ENCODE assay signal across 19 cellular contexts in genomic region chr7:28759373-28760013, GRCh38.
A peak's percentile ranks its signal among the peaks of the same experiment; 100 is the strongest.
DNase-seq lines count a peak whose midpoint lies in the region; ATAC-seq and TF ChIP-seq lines count a peak whose summit lies in the region.
"Had no signal": no experiment of that assay in that cellular context is flagged by ENCODE, and none has a peak within 500 bp of the region (broad histone marks: within the 10 kb centered on the region; RNA-seq: fewer than 3 reads in every experiment).

No MANE protein-coding gene starts in this region.

- H3K27me3 Mint-ChIP-seq in WTC11 (ENCODE audit: low read depth), result no peaks in the 10 kb centered on the region
- H3K27me3 Mint-ChIP-seq: activated naive CD8-positive, alpha-beta T cell had no signal

- no peak for TF ChIP-seq CTCF in WTC11 (IDR thresholded peaks at IDR 0.05)

- H3K36me3 Mint-ChIP-seq in WTC11, result no peaks in the 10 kb centered on the region
- H3K36me3 Mint-ChIP-seq: activated naive CD8-positive, alpha-beta T cell had no signal

- no peak overlapping the region for H3K4me3 Mint-ChIP-seq in WTC11
- H3K4me3 Mint-ChIP-seq: activated CD8-positive, alpha-beta T cell treated with anti-CD3 and anti-CD28 coated beads, Interleukin-2, amount 10 ng/mL, durations not matched to agents 7 days and 5 days; activated naive CD8-positive, alpha-beta T cell; CD4-positive, alpha-beta T cell had no signal

- DNase-seq in Caki2 (ENCODE audit: low read depth), result peak; percentile 48
- DNase-seq in NCI-H1048 (lab: John Stamatoyannopoulos, UW), result peak; percentile 60
- no peak for DNase-seq in WTC11 (ENCODE audit: low spot score)
- DNase-seq in kidney tubule cell (ENCODE audit: low spot score), result peak; percentile 32
- no peak for DNase-seq in NCI-H524 (lab: John Stamatoyannopoulos, UW)
- DNase-seq in right cardiac atrium, result no peak
- DNase-seq: ACHN; activated CD8-positive, alpha-beta T cell treated with anti-CD3 and anti-CD28 coated beads, Interleukin-2, amount 10 ng/mL, durations not matched to agents 7 days and 5 days; activated T-cell treated with anti-CD3 and anti-CD28 coated beads, Interleukin-2, amount 50 U/mL, for 48 hours; CD4-positive, alpha-beta T cell; cerebellar nuclear complex; NCI-H187 treated with DMSO at 0.1 percent for 48 hours; NCI-H748 treated with DMSO at 0.1 percent for 48 hours; pancreas; stimulated activated CD4-positive, alpha-beta T cell treated with anti-CD3 and anti-CD28 coated beads, Interleukin-4, amount 100 ng/mL, for 1 hour; WERI-Rb-1 had no signal

- H3K4me1 Mint-ChIP-seq in WTC11, result peaks cover 6% of the 10 kb centered on the region

- ATAC-seq in WTC11 (peak; percentile 30; the same call in 1 of the 2 replicates), GM19324 (IDR thresholded peaks at IDR 0.05; ENCODE audit: low FRiP score, unreplicated experiment) (no peak), right cardiac atrium (no peak), GM21825 (IDR thresholded peaks at IDR 0.05; ENCODE audit: unreplicated experiment) (no peak)
- ATAC-seq: activated CD8-positive, alpha-beta T cell treated with anti-CD3 and anti-CD28 coated beads, Interleukin-2, amount 10 ng/mL, durations not matched to agents 7 days and 5 days had no signal

- no peak overlapping the region for H3K27ac Mint-ChIP-seq in WTC11
- H3K27ac Mint-ChIP-seq: activated CD8-positive, alpha-beta T cell treated with anti-CD3 and anti-CD28 coated beads, Interleukin-2, amount 10 ng/mL, durations not matched to agents 7 days and 5 days; activated naive CD8-positive, alpha-beta T cell; CD4-positive, alpha-beta T cell had no signal

- CTCF ChIA-PET in WTC11 (lab: Charles Lee), result no interaction called here

- no peaks in the 10 kb centered on the region for H3K9me3 Mint-ChIP-seq in WTC11
- H3K9me3 Mint-ChIP-seq: CD4-positive, alpha-beta T cell had no signal

- H3K9me3 ChIP-seq in right cardiac atrium (ENCODE audit: control insufficient read depth, low read length), result no peaks in the 10 kb centered on the region
- H3K9me3 ChIP-seq: pancreas had no signal

- H3K27ac ChIP-seq in right cardiac atrium (ENCODE audit: low read length), result no peak overlapping the region
- H3K27ac ChIP-seq: pancreas, WERI-Rb-1 had no signal

- H3K4me1 ChIP-seq in right cardiac atrium (ENCODE audit: control insufficient read depth, insufficient read depth, low read length), result no peaks in the 10 kb centered on the region
- H3K4me1 ChIP-seq: pancreas had no signal

- intact Hi-C loops in right cardiac atrium (cut with DNase I), result no loop called here

- POLR2A ChIA-PET in WTC11 (lab: Charles Lee), result no interaction called here

- H3K4me3 ChIP-seq in right cardiac atrium (ENCODE audit: low read length), result no peak overlapping the region
- H3K4me3 ChIP-seq: pancreas had no signal

- in situ Hi-C loops in Caki2 (cut with HindIII; ENCODE audit: low pct_unique_long_range_greater_than_20kb, low sequenced_read_pairs), result no loop called here

- H3K27me3 ChIP-seq in right cardiac atrium (ENCODE audit: control insufficient read depth, insufficient read depth), result no peaks in the 10 kb centered on the region
- H3K27me3 ChIP-seq: pancreas had no signal

- 89% methylated on average over 6 of the region's 6 CpGs for WGBS in right cardiac atrium

TF ChIP-seq in WTC11, 78 proteins besides CTCF, POLR2A, EP300 and RAD21:
- TF ChIP-seq ZNF671 (CRISPR knock-in tag; IDR thresholded peaks at IDR 0.05), result no peak
- TF ChIP-seq, protein P1, sequence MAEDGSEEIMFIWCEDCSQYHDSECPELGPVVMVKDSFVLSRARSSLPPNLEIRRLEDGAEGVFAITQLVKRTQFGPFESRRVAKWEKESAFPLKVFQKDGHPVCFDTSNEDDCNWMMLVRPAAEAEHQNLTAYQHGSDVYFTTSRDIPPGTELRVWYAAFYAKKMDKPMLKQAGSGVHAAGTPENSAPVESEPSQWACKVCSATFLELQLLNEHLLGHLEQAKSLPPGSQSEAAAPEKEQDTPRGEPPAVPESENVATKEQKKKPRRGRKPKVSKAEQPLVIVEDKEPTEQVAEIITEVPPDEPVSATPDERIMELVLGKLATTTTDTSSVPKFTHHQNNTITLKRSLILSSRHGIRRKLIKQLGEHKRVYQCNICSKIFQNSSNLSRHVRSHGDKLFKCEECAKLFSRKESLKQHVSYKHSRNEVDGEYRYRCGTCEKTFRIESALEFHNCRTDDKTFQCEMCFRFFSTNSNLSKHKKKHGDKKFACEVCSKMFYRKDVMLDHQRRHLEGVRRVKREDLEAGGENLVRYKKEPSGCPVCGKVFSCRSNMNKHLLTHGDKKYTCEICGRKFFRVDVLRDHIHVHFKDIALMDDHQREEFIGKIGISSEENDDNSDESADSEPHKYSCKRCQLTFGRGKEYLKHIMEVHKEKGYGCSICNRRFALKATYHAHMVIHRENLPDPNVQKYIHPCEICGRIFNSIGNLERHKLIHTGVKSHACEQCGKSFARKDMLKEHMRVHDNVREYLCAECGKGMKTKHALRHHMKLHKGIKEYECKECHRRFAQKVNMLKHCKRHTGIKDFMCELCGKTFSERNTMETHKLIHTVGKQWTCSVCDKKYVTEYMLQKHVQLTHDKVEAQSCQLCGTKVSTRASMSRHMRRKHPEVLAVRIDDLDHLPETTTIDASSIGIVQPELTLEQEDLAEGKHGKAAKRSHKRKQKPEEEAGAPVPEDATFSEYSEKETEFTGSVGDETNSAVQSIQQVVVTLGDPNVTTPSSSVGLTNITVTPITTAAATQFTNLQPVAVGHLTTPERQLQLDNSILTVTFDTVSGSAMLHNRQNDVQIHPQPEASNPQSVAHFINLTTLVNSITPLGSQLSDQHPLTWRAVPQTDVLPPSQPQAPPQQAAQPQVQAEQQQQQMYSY (CRISPR knock-in tag; IDR thresholded peaks at IDR 0.05), result peak; percentile 36; the same call in 1 of the 2 replicates

Comparison
In these comparisons a context has a peak if more than half of its experiments do, and no peak if none do; other contexts are left out.
1. DNase-seq: peak in Caki2 (single experiment), NCI-H1048 (single experiment) and kidney tubule cell (single experiment); none in WTC11 (single experiment), NCI-H524 (0 of 2) and right cardiac atrium (0 of 3).